9 cellular contexts compared by ENCODE assay signal in genomic region chr5:124648902-124649467, GRCh38.
DNase-seq lines count a peak whose midpoint lies in the region; ATAC-seq, FAIRE-seq and TF ChIP-seq lines count a peak whose summit lies in the region.
"Had no signal": no experiment of that assay in that cellular context is flagged by ENCODE, and none has a peak within 500 bp of the region (broad histone marks: within the 10 kb centered on the region; RNA-seq: fewer than 3 reads in every experiment).

No MANE protein-coding gene starts in this region.

- SMC1A ChIA-PET in GM12878 (lab: Charles Lee; ENCODE audit: uncharacterized antibody, unreplicated experiment) = interaction anchor here (1.0 to 6.0 kb wide), 12 partner anchors 40 to 287 kb away, joined by 3 to 44 read pairs (median 4); partner anchors contain the start of gene ZNF608

- no peak for ATAC-seq in GM12878
- ATAC-seq in stimulated activated effector memory CD8-positive, alpha-beta T cell treated with anti-CD3 and anti-CD28 coated beads, Interleukin-12 subunit alpha, Interleukin-12 subunit beta, amount 100 ng/mL, for 72 hours = no peak
- ATAC-seq in GM21447 (IDR thresholded peaks at IDR 0.05; ENCODE audit: unreplicated experiment) = no peak

- CTCF ChIA-PET in GM12878 (lab: Yijun Ruan, JAX) = interaction anchor here (1.3 to 1.6 kb wide), 2 partner anchors 76 to 977 kb away, joined by 4 to 6 read pairs; no protein-coding TSS in a partner anchor

- BruUV-seq in GM12878 (replicated peaks; lab: Mats Ljungman, UMichigan) = no TSS peak

- TF ChIP-seq CTCF in GM12878 (IDR thresholded peaks at IDR 0.05 in 2 of 3, conservative IDR thresholded peaks at IDR 0.05 in 1 of 3; ENCODE audit: control insufficient read depth in 2 of 3, extremely low read depth in 1 of 3, insufficient read depth in 1 of 3, low read depth in 3 of 3, low read length in 3 of 3) (no peak), GM10266 (IDR thresholded peaks at IDR 0.05; ENCODE audit: control insufficient read depth, insufficient read depth, low read depth, missing control alignments) (no peak)

- no peak overlapping the region for H3K4me3 Mint-ChIP-seq in stimulated activated effector memory CD8-positive, alpha-beta T cell treated with anti-CD3 and anti-CD28 coated beads, Interleukin-12 subunit alpha, Interleukin-12 subunit beta, amount 100 ng/mL, for 72 hours

- TF ChIP-seq RAD21 in GM12878 (IDR thresholded peaks at IDR 0.05; ENCODE audit: insufficient read depth, low read depth, low read length) = no peak

- H3K79me2 ChIP-seq in ACC112 (ENCODE audit: control insufficient read depth, insufficient read depth, low read length, unreplicated experiment) (peaks cover 6% of the 10 kb centered on the region), Karpas-422 (ENCODE audit: low read length) (no peaks in the 10 kb centered on the region), GM12878 (ENCODE audit: control insufficient read depth, insufficient read depth, low read length) (peaks cover 2% of the 10 kb centered on the region; the same call in 1 of the 2 replicates)

- H3K4me2 ChIP-seq in Karpas-422 (ENCODE audit: low read depth, low read length, poor library complexity, severe bottlenecking) (peak overlapping the region; percentile 80), GM12878 (ENCODE audit: control insufficient read depth, insufficient read depth) (peak overlapping the region; percentile 61)

- H3K36me3 Mint-ChIP-seq in stimulated activated effector memory CD8-positive, alpha-beta T cell treated with anti-CD3 and anti-CD28 coated beads, Interleukin-12 subunit alpha, Interleukin-12 subunit beta, amount 100 ng/mL, for 72 hours = peaks cover 5% of the 10 kb centered on the region

- POLR2A ChIA-PET in GM12878 (lab: Charles Lee) = interaction anchor here (0.6 to 1.6 kb wide), 2 partner anchors 99 to 286 kb away, joined by 4 read pairs; no protein-coding TSS in a partner anchor

- in situ Hi-C loops in GM12878 (cut with MboI) = loop anchor here (5.0 to 10.0 kb wide), 3 partner anchors 67 to 286 kb away; no protein-coding TSS in a partner anchor

- peaks cover 5% of the 10 kb centered on the region for H3K4me1 Mint-ChIP-seq in stimulated activated effector memory CD8-positive, alpha-beta T cell treated with anti-CD3 and anti-CD28 coated beads, Interleukin-12 subunit alpha, Interleukin-12 subunit beta, amount 100 ng/mL, for 72 hours

- H3K27me3 ChIP-seq in ACC112 (ENCODE audit: insufficient read depth, low read length) (no peaks in the 10 kb centered on the region), Karpas-422 (ENCODE audit: low read length) (no peaks in the 10 kb centered on the region), GM12878 (replicated peaks in 1 of 2; ENCODE audit: control insufficient read depth in 2 of 2, insufficient read depth in 2 of 2, low read length in 1 of 2) (no peaks in the 10 kb centered on the region), mucosa of rectum (ENCODE audit: control insufficient read depth in 2 of 2, insufficient read depth in 2 of 2, low read length in 2 of 2) (no peaks in the 10 kb centered on the region)

- H2AFZ ChIP-seq in ACC112 (ENCODE audit: low read length, unreplicated experiment) (peak overlapping the region; percentile 39), Karpas-422 (ENCODE audit: low read length) (no peak overlapping the region), GM12878 (ENCODE audit: control insufficient read depth, low read depth, low read length) (no peak overlapping the region)

- H3K4me3 ChIP-seq in ACC112 (ENCODE audit: low read depth, low read length) (peak overlapping the region; percentile 85), Karpas-422 (ENCODE audit: low read length) (peak overlapping the region; percentile 39), GM12878 (peak overlapping the region; percentile 17; the same call in 1 of the 2 replicates), mucosa of rectum (ENCODE audit: low read length in 2 of 2) (peak overlapping the region in 1 of 2 donors; percentile 4)

- no peaks in the 10 kb centered on the region for H3K9me2 ChIP-seq in Karpas-422 (replicated peaks; ENCODE audit: insufficient read depth, low read length)

- intact Hi-C loops in GM12878 (cut with micrococcal nuclease; ENCODE audit: unreplicated experiment) = loop anchor here (1.0 to 10.0 kb wide), 5 partner anchors 65 to 977 kb away; no protein-coding TSS in a partner anchor

- H3K9me3 ChIP-seq in Karpas-422 (ENCODE audit: low read length) (no peaks in the 10 kb centered on the region), GM12878 (replicated peaks; ENCODE audit: control insufficient read depth, insufficient read depth, low read length) (no peaks in the 10 kb centered on the region; the same call in 2 of the 3 replicates), mucosa of rectum (ENCODE audit: control insufficient read depth in 2 of 2, low read length in 2 of 2) (no peaks in the 10 kb centered on the region)

- RAD21 ChIA-PET in GM12878 (lab: Charles Lee; ENCODE audit: unreplicated experiment) = interaction anchor here (0.6 to 5.9 kb wide), 12 partner anchors 8 to 286 kb away, joined by 3 to 49 read pairs (median 4); partner anchors contain the start of gene ZNF608

- DNase-seq in Karpas-422 (no peak), GM12878 (ENCODE audit: low read depth, low spot score) (no peak), GM10266 (ENCODE audit: extremely low spot score) (no peak), NCI-H226 (no peak)
- no peak for DNase-seq in stimulated activated effector memory CD8-positive, alpha-beta T cell treated with anti-CD3 and anti-CD28 coated beads, Interleukin-12 subunit alpha, Interleukin-12 subunit beta, amount 100 ng/mL, for 72 hours (ENCODE audit: low spot score in 2 of 2)

- H3K27ac ChIP-seq in ACC112 (ENCODE audit: low read depth, low read length) (peak overlapping the region; percentile 18), Karpas-422 (ENCODE audit: low read length) (peak overlapping the region; percentile 98), GM12878 (ENCODE audit: control insufficient read depth, insufficient read depth) (peak overlapping the region; percentile 53), mucosa of rectum (ENCODE audit: low read depth in 2 of 2, low read length in 2 of 2) (peak overlapping the region; percentile 12 to 17)

- H4K20me1 ChIP-seq in Karpas-422 (ENCODE audit: insufficient read depth, low read depth, low read length) (no peaks in the 10 kb centered on the region), GM12878 (ENCODE audit: control insufficient read depth, insufficient read depth) (no peaks in the 10 kb centered on the region)

- H3K9ac ChIP-seq in Karpas-422 (ENCODE audit: low read length) (peak overlapping the region; percentile 71), GM12878 (ENCODE audit: control insufficient read depth, insufficient read depth, low read length) (peak overlapping the region; percentile 30), mucosa of rectum (ENCODE audit: low read depth in 1 of 2, low read length in 2 of 2) (no peak overlapping the region)

- H3K9me3 Mint-ChIP-seq in stimulated activated effector memory CD8-positive, alpha-beta T cell treated with anti-CD3 and anti-CD28 coated beads, Interleukin-12 subunit alpha, Interleukin-12 subunit beta, amount 100 ng/mL, for 72 hours = peaks cover 3% of the 10 kb centered on the region

- no peak for TF ChIP-seq EP300 in GM12878 (IDR thresholded peaks at IDR 0.05; ENCODE audit: borderline replicate concordance in 1 of 2, control insufficient read depth in 1 of 2, low read depth in 2 of 2, low read length in 2 of 2)

- H3K27ac Mint-ChIP-seq in stimulated activated effector memory CD8-positive, alpha-beta T cell treated with anti-CD3 and anti-CD28 coated beads, Interleukin-12 subunit alpha, Interleukin-12 subunit beta, amount 100 ng/mL, for 72 hours = no peak overlapping the region

- FAIRE-seq in GM12878 (lab: Jason Lieb, UNC) = no peak
- FAIRE-seq: bronchial epithelial cell had no signal

- 88% methylated on average over 9 of the region's 9 CpGs for WGBS in GM12878 (ENCODE audit: insufficient coverage, insufficient replicate concordance, low lambda C conversion rate, missing lambda C conversion rate)

- H3K4me1 ChIP-seq in ACC112 (ENCODE audit: control insufficient read depth, insufficient read depth, low read length, unreplicated experiment) (peaks cover 29% of the 10 kb centered on the region), Karpas-422 (ENCODE audit: low read length) (peaks cover 98% of the 10 kb centered on the region), GM12878 (ENCODE audit: control insufficient read depth, insufficient read depth, low read length) (peaks cover 49% of the 10 kb centered on the region), mucosa of rectum (ENCODE audit: control insufficient read depth in 2 of 2, insufficient read depth in 2 of 2, low read length in 2 of 2) (peaks cover 34% of the 10 kb centered on the region in 2 donors)

- TF ChIP-seq POLR2A in GM12878 (IDR thresholded peaks at IDR 0.05; ENCODE audit: low read depth, low read length) = no peak

- no peaks in the 10 kb centered on the region for H3K36me3 ChIP-seq in ACC112 (ENCODE audit: insufficient read depth, low read length)
- H3K36me3 ChIP-seq in Karpas-422 (ENCODE audit: insufficient read depth, low read length) = no peaks in the 10 kb centered on the region
- H3K36me3 ChIP-seq in GM12878 (ENCODE audit: control insufficient read depth in 2 of 2, insufficient read depth in 2 of 2, low read length in 1 of 2) = peaks cover 0 to 5% of the 10 kb centered on the region in 2 experiments; a peak in 1 of 4 replicates
- peaks cover 8 to 10% of the 10 kb centered on the region in 2 donors for H3K36me3 ChIP-seq in mucosa of rectum (ENCODE audit: control insufficient read depth in 2 of 2, insufficient read depth in 2 of 2, low read length in 2 of 2)

TF ChIP-seq in GM12878, 131 proteins besides CTCF, POLR2A, EP300 and RAD21 (continues in another document):
- TF ChIP-seq SUPT20H (IDR thresholded peaks at IDR 0.05; ENCODE audit: borderline replicate concordance, control insufficient read depth, low read depth, low read length) = no peak
- TF ChIP-seq CHD4 (IDR thresholded peaks at IDR 0.05) = no peak
- TF ChIP-seq CBFB (IDR thresholded peaks at IDR 0.05; ENCODE audit: low read depth) = no peak
- TF ChIP-seq ATF3 (IDR thresholded peaks at IDR 0.05; ENCODE audit: borderline replicate concordance, extremely low read depth, low read depth, low read length) = no peak
- no peak for TF ChIP-seq MXI1 (IDR thresholded peaks at IDR 0.05; ENCODE audit: low read depth, low read length)
- TF ChIP-seq NRF1 (conservative IDR thresholded peaks at IDR 0.05; ENCODE audit: low read depth, low read length) = no peak
- TF ChIP-seq RB1 (IDR thresholded peaks at IDR 0.05; ENCODE audit: borderline replicate concordance) = no peak
- TF ChIP-seq NBN (IDR thresholded peaks at IDR 0.05) = no peak
- TF ChIP-seq CHD2 (IDR thresholded peaks at IDR 0.05; ENCODE audit: borderline replicate concordance, low read depth, low read length) = no peak
- TF ChIP-seq BHLHE40 (IDR thresholded peaks at IDR 0.05; ENCODE audit: borderline replicate concordance in 1 of 2, low read depth in 2 of 2, low read length in 1 of 2) = no peak
- TF ChIP-seq SMAD1 (IDR thresholded peaks at IDR 0.05; ENCODE audit: low read depth, partially characterized antibody) = no peak

Comparison
In these comparisons a context has a peak if more than half of its experiments do, and no peak if none do; other contexts are left out.
1. H3K27ac ChIP-seq: peak in every context shown above with its lines; median percentile 98 in Karpas-422; 53 in GM12878; 18 in ACC112; 14 in mucosa of rectum.
2. H3K9ac ChIP-seq: peak in Karpas-422 (single experiment) and GM12878 (single experiment); none in mucosa of rectum (0 of 2).